Comparison of ENCODE assay signal across 2 cellular contexts in genomic region chr17:41860254-41860931, GRCh38.
TF ChIP-seq lines count a peak whose summit lies in the region.

No MANE protein-coding gene starts in this region.

TF ChIP-seq in WTC11, 78 proteins besides CTCF, POLR2A, EP300 and RAD21:
- TF ChIP-seq HMGA2 (CRISPR knock-in tag; IDR thresholded peaks at IDR 0.05) (no peak), TP53 (CRISPR knock-in tag; IDR thresholded peaks at IDR 0.05) (no peak), ZNF121 (CRISPR knock-in tag; IDR thresholded peaks at IDR 0.05) (no peak), NFYB (CRISPR knock-in tag; conservative IDR thresholded peaks at IDR 0.05; ENCODE audit: low read depth) (no peak), ZNF671 (CRISPR knock-in tag; IDR thresholded peaks at IDR 0.05) (no peak), ATF6 (CRISPR knock-in tag; IDR thresholded peaks at IDR 0.05) (no peak), PRDM15 (CRISPR knock-in tag; IDR thresholded peaks at IDR 0.05) (no peak), MXD4 (CRISPR knock-in tag; IDR thresholded peaks at IDR 0.05; ENCODE audit: borderline replicate concordance) (no peak), EMX1 (CRISPR knock-in tag; IDR thresholded peaks at IDR 0.05) (no peak), TCF7 (CRISPR knock-in tag; IDR thresholded peaks at IDR 0.05; ENCODE audit: low read depth) (no peak), GRHL2 (CRISPR knock-in tag; IDR thresholded peaks at IDR 0.05; ENCODE audit: insufficient replicate concordance, severe bottlenecking) (no peak), ZNF317 (CRISPR knock-in tag; IDR thresholded peaks at IDR 0.05; ENCODE audit: borderline replicate concordance, low read depth) (no peak), NR1H2 (CRISPR knock-in tag; IDR thresholded peaks at IDR 0.05) (no peak), RORB (CRISPR knock-in tag; IDR thresholded peaks at IDR 0.05) (no peak), ETV6 (CRISPR knock-in tag; IDR thresholded peaks at IDR 0.05) (no peak)
- TF ChIP-seq, protein P1, sequence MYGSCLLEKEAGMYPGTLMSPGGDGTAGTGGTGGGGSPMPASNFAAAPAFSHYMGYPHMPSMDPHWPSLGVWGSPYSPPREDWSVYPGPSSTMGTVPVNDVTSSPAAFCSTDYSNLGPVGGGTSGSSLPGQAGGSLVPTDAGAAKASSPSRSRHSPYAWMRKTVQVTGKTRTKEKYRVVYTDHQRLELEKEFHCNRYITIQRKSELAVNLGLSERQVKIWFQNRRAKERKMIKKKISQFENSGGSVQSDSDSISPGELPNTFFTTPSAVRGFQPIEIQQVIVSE (CRISPR knock-in tag; IDR thresholded peaks at IDR 0.05; ENCODE audit: borderline replicate concordance): no peak
- TF ChIP-seq, protein P2, sequence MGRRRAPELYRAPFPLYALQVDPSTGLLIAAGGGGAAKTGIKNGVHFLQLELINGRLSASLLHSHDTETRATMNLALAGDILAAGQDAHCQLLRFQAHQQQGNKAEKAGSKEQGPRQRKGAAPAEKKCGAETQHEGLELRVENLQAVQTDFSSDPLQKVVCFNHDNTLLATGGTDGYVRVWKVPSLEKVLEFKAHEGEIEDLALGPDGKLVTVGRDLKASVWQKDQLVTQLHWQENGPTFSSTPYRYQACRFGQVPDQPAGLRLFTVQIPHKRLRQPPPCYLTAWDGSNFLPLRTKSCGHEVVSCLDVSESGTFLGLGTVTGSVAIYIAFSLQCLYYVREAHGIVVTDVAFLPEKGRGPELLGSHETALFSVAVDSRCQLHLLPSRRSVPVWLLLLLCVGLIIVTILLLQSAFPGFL (CRISPR knock-in tag; IDR thresholded peaks at IDR 0.05; ENCODE audit: borderline replicate concordance): no peak
- TF ChIP-seq, protein P3, sequence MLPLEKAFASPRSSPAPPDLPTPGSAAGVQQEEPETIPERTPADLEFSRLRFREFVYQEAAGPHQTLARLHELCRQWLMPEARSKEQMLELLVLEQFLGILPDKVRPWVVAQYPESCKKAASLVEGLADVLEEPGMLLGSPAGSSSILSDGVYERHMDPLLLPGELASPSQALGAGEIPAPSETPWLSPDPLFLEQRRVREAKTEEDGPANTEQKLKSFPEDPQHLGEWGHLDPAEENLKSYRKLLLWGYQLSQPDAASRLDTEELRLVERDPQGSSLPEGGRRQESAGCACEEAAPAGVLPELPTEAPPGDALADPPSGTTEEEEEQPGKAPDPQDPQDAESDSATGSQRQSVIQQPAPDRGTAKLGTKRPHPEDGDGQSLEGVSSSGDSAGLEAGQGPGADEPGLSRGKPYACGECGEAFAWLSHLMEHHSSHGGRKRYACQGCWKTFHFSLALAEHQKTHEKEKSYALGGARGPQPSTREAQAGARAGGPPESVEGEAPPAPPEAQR (CRISPR knock-in tag; IDR thresholded peaks at IDR 0.05): no peak

TF ChIP-seq in neural cell, 6 proteins besides CTCF, POLR2A, EP300 and RAD21:
- TF ChIP-seq EZH2 (IDR thresholded peaks at IDR 0.05; ENCODE audit: borderline replicate concordance, insufficient read depth, low read length, poor library complexity, severe bottlenecking) (no peak), MXI1 (conservative IDR thresholded peaks at IDR 0.05; ENCODE audit: poor library complexity, severe bottlenecking) (no peak), REST (IDR thresholded peaks at IDR 0.05; ENCODE audit: borderline replicate concordance) (no peak), POLR2AphosphoS5 (IDR thresholded peaks at IDR 0.05) (no peak), SMC3 (conservative IDR thresholded peaks at IDR 0.05; ENCODE audit: poor library complexity) (no peak), TAF1 (IDR thresholded peaks at IDR 0.05; ENCODE audit: low read depth) (no peak)
